ENCODE assay signal across 12 cellular contexts in the genomic region with DNA sequence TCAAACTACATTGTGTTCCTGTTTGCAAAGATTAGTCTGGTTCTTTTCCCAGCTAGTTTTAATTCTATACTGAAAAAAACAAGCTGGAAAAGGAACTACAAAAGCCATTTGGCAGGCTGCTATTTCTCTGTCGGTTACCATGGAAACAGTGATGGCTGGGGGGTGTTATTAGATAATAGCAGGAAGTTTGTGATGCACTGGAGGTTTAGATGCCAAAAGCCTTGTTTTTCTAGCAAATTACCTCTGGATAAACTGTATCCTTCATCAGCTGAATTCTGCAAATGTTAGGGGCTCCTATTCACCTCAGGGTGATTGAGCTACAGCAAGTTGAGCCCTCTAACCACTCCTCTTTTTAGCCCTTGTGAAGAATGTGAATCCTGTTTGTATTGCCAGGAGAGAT. TPM values are rescaled to one million over a fixed set of nuclear protein-coding genes. Genes with fewer than 3 reads are reported as not detected.
DNase-seq lines count a peak whose midpoint lies in the region; ATAC-seq and TF ChIP-seq lines count a peak whose summit lies in the region.
"Had no signal": no experiment of that assay in that cellular context is flagged by ENCODE, and none has a peak within 500 bp of the region (broad histone marks: within the 10 kb centered on the region; RNA-seq: fewer than 3 reads in every experiment).

No MANE protein-coding gene starts in this region.

- no peaks in the 10 kb centered on the region for H3K9me3 ChIP-seq in left ventricle myocardium inferior (replicated peaks)
- H3K9me3 ChIP-seq in colonic mucosa: no peaks in the 10 kb centered on the region

- H3K27me3 ChIP-seq in left ventricle myocardium inferior (ENCODE audit: low read depth) (no peaks in the 10 kb centered on the region), colonic mucosa (no peaks in the 10 kb centered on the region)
- H3K27me3 ChIP-seq: cardiac muscle cell had no signal

- peak; percentile 16 for DNase-seq in NCI-H1105 (lab: John Stamatoyannopoulos, UW)
- peak; percentile 66 for DNase-seq in astrocyte of the hippocampus (ENCODE audit: low read depth, low spot score)
- DNase-seq in left ventricle myocardium inferior: no peak
- DNase-seq in sciatic nerve (ENCODE audit: low spot score): no peak
- no peak for DNase-seq in colonic mucosa
- no peak for DNase-seq in NCI-H345 (lab: John Stamatoyannopoulos, UW)
- no peak for DNase-seq in mucosa of gallbladder (ENCODE audit: low spot score)
- no peak for DNase-seq in HuH-7 (ENCODE audit: low spot score)
- DNase-seq: CD8-positive, alpha-beta memory T cell; stimulated activated CD4-positive, alpha-beta T cell treated with anti-CD3 and anti-CD28 coated beads, Interleukin-4, amount 100 ng/mL, for 24 hours had no signal

- H3K36me3 ChIP-seq in left ventricle myocardium inferior (peaks cover 45% of the 10 kb centered on the region), colonic mucosa (no peaks in the 10 kb centered on the region)

- H3K4me1 ChIP-seq in left ventricle myocardium inferior (peaks cover 41% of the 10 kb centered on the region), colonic mucosa (no peaks in the 10 kb centered on the region)

- intact Hi-C loops in left ventricle myocardium inferior (cut with micrococcal nuclease) (no loop called here), sciatic nerve (cut with DNase I) (no loop called here), colonic mucosa (cut with DNase I) (no loop called here)

- no peak overlapping the region for H3K4me3 ChIP-seq in left ventricle myocardium inferior
- H3K4me3 ChIP-seq in colonic mucosa: no peak overlapping the region
- H3K4me3 ChIP-seq: cardiac muscle cell, GM12878 had no signal

- peak; percentile 69 for ATAC-seq in sciatic nerve
- ATAC-seq: GM12878 had no signal

- no peak for TF ChIP-seq CTCF in left ventricle myocardium inferior (IDR thresholded peaks at IDR 0.05; ENCODE audit: borderline replicate concordance)
- no peak for TF ChIP-seq CTCF in colonic mucosa (IDR thresholded peaks at IDR 0.05)

- no peak overlapping the region for H3K9ac ChIP-seq in colonic mucosa (ENCODE audit: low read depth in 2 of 2, low read length in 2 of 2)

- H3K27ac ChIP-seq in left ventricle myocardium inferior (replicated peaks) (peak overlapping the region; percentile 74), colonic mucosa (no peak overlapping the region)
- H3K27ac ChIP-seq: cardiac muscle cell had no signal

RNA-seq across cellular contexts. Expression of a gene that starts 25.2 kb away (rescaled TPM):
- total RNA-seq in left ventricle myocardium inferior (18.1 TPM), sciatic nerve (32.7 TPM), colonic mucosa (10 to 100 TPM; 22.5 to 26.9 TPM), mucosa of gallbladder (29.3 TPM)

RNA-seq across cellular contexts. Expression of a gene that starts 36.6 kb away (rescaled TPM):
- total RNA-seq in left ventricle myocardium inferior (20.1 TPM), sciatic nerve (66.8 TPM), colonic mucosa (10 to 100 TPM in 1 of 2 donors, 1 to 10 TPM in 1; 9.3 to 26.7 TPM), mucosa of gallbladder (143 TPM)

Comparison
In these comparisons a context has a peak if more than half of its experiments do, and no peak if none do; other contexts are left out.
1. DNase-seq: peak in NCI-H1105 (single experiment) and astrocyte of the hippocampus (single experiment); none in left ventricle myocardium inferior (single experiment), sciatic nerve (single experiment), colonic mucosa (single experiment), NCI-H345 (single experiment), mucosa of gallbladder (single experiment) and HuH-7 (single experiment).